1 cellular context compared by ENCODE assay signal in genomic region chr5:78108564-78108963, GRCh38.
TF ChIP-seq lines count a peak whose summit lies in the region.

No MANE protein-coding gene starts in this region.

TF ChIP-seq in GM12878, 131 proteins besides CTCF, POLR2A, EP300 and RAD21 (continued from another document):
- TF ChIP-seq E2F8 (IDR thresholded peaks at IDR 0.05; ENCODE audit: low read depth, partially characterized antibody): no peak
- TF ChIP-seq MLLT1 (IDR thresholded peaks at IDR 0.05): no peak
- TF ChIP-seq CBX3 (IDR thresholded peaks at IDR 0.05; ENCODE audit: borderline replicate concordance, low read depth): no peak
- TF ChIP-seq ESRRA (IDR thresholded peaks at IDR 0.05; ENCODE audit: low read length): no peak
- TF ChIP-seq JUNB (IDR thresholded peaks at IDR 0.05): no peak
